Comparison of ENCODE assay signal across 20 cellular contexts in the genomic region with DNA sequence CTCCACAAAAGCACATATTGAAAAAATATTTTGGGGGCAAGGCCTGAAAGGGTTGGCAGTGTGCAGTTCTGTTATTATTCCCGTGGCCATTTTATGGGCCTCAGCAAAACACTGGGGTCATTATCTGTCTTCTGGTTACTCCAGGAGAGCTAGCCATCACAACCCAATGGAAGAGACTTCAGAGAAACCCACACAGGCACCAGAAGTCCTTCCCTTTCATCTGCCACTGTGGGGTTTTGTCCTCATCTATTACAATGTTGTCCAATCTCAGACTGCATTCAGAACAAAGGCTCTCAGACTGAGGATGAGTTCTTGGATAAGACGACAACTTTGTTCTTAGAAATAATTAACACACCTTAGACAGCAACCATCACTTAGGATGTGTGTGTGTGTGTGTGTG.
"Had no signal": no experiment of that assay in that cellular context is flagged by ENCODE, and none has a peak within 500 bp of the region (broad histone marks: within the 10 kb centered on the region; RNA-seq: fewer than 3 reads in every experiment).

No MANE protein-coding gene starts in this region.

- H3K36me3 ChIP-seq: right atrium auricular region, sigmoid colon, suprapubic skin, thyroid gland, upper lobe of left lung, uterus had no signal

- H3K27ac Mint-ChIP-seq: dendritic cell treated with granulocyte-macrophage colony-stimulating factor and Interleukin-4, amounts not matched to agents 40 ng/mL and 50 ng/mL, for 4 days; natural killer cell treated with Interleukin-12 subunit alpha and Interleukin-12 subunit beta and Interleukin-15 and Interleukin-18, amount 100 ng/mL, for 72 hours; stimulated activated effector memory CD8-positive, alpha-beta T cell treated with anti-CD3 and anti-CD28 coated beads, Interleukin-12 subunit alpha, Interleukin-12 subunit beta, amount 100 ng/mL, for 72 hours had no signal

- H3K9ac ChIP-seq: parathyroid adenoma had no signal

- H3K9me3 ChIP-seq: right atrium auricular region, sigmoid colon, suprapubic skin, thyroid gland, upper lobe of left lung, uterus had no signal

- FAIRE-seq: colon, islet of Langerhans had no signal

- H3K4me3 ChIP-seq: right atrium auricular region, sigmoid colon, skin epidermis, suprapubic skin, thyroid gland, upper lobe of left lung, uterus had no signal

- H3K9me3 Mint-ChIP-seq: dendritic cell treated with granulocyte-macrophage colony-stimulating factor and Interleukin-4, amounts not matched to agents 40 ng/mL and 50 ng/mL, for 4 days; natural killer cell treated with Interleukin-12 subunit alpha and Interleukin-12 subunit beta and Interleukin-15 and Interleukin-18, amount 100 ng/mL, for 72 hours; stimulated activated effector memory CD8-positive, alpha-beta T cell treated with anti-CD3 and anti-CD28 coated beads, Interleukin-12 subunit alpha, Interleukin-12 subunit beta, amount 100 ng/mL, for 72 hours had no signal

- ATAC-seq: foreskin keratinocyte; natural killer cell treated with Interleukin-12 subunit alpha and Interleukin-12 subunit beta and Interleukin-15 and Interleukin-18, amount 100 ng/mL, for 72 hours; stimulated activated effector memory CD8-positive, alpha-beta T cell treated with anti-CD3 and anti-CD28 coated beads, Interleukin-12 subunit alpha, Interleukin-12 subunit beta, amount 100 ng/mL, for 72 hours; stimulated activated naive CD8-positive, alpha-beta T cell treated with anti-CD3 and anti-CD28 coated beads, Interleukin-15, Interleukin-2, amounts not matched to agents 100 U/mL and 50 U/mL, for 24 hours had no signal

- H3K4me3 Mint-ChIP-seq: dendritic cell treated with granulocyte-macrophage colony-stimulating factor and Interleukin-4, amounts not matched to agents 40 ng/mL and 50 ng/mL, for 4 days; natural killer cell treated with Interleukin-12 subunit alpha and Interleukin-12 subunit beta and Interleukin-15 and Interleukin-18, amount 100 ng/mL, for 72 hours; stimulated activated effector memory CD8-positive, alpha-beta T cell treated with anti-CD3 and anti-CD28 coated beads, Interleukin-12 subunit alpha, Interleukin-12 subunit beta, amount 100 ng/mL, for 72 hours had no signal

- H3K27ac ChIP-seq: foreskin keratinocyte, parathyroid adenoma, right atrium auricular region, sigmoid colon, skin epidermis, suprapubic skin, thyroid gland, upper lobe of left lung, uterus had no signal

- H3K27me3 ChIP-seq: foreskin keratinocyte, right atrium auricular region, sigmoid colon, suprapubic skin, thyroid gland, upper lobe of left lung, uterus had no signal

- H3K4me1 Mint-ChIP-seq: stimulated activated effector memory CD8-positive, alpha-beta T cell treated with anti-CD3 and anti-CD28 coated beads, Interleukin-12 subunit alpha, Interleukin-12 subunit beta, amount 100 ng/mL, for 72 hours had no signal

- DNase-seq: cerebellar nuclear complex; foreskin keratinocyte; kidney glomerular epithelial cell; occipital lobe; sigmoid colon; stimulated activated CD4-positive, alpha-beta T cell treated with anti-CD3 and anti-CD28 coated beads, Interleukin-2, amount 100 ng/mL, for 48 hours; stimulated activated CD8-positive, alpha-beta memory T cell treated with anti-CD3 and anti-CD28 coated beads, Interleukin-4, amount 100 ng/mL, for 48 hours; stimulated activated naive CD8-positive, alpha-beta T cell treated with anti-CD3 and anti-CD28 coated beads, Interleukin-15, Interleukin-2, amounts not matched to agents 100 U/mL and 50 U/mL, for 24 hours; thyroid gland; upper lobe of left lung; uterus had no signal

- H3K79me2 ChIP-seq: parathyroid adenoma had no signal

- H3K4me1 ChIP-seq: foreskin keratinocyte, parathyroid adenoma, right atrium auricular region, sigmoid colon, suprapubic skin, thyroid gland, upper lobe of left lung, uterus had no signal

- H3K36me3 Mint-ChIP-seq: natural killer cell treated with Interleukin-12 subunit alpha and Interleukin-12 subunit beta and Interleukin-15 and Interleukin-18, amount 100 ng/mL, for 72 hours; stimulated activated effector memory CD8-positive, alpha-beta T cell treated with anti-CD3 and anti-CD28 coated beads, Interleukin-12 subunit alpha, Interleukin-12 subunit beta, amount 100 ng/mL, for 72 hours had no signal

- H3K27me3 Mint-ChIP-seq: dendritic cell treated with granulocyte-macrophage colony-stimulating factor and Interleukin-4, amounts not matched to agents 40 ng/mL and 50 ng/mL, for 4 days; natural killer cell treated with Interleukin-12 subunit alpha and Interleukin-12 subunit beta and Interleukin-15 and Interleukin-18, amount 100 ng/mL, for 72 hours had no signal

- H2AFZ ChIP-seq: parathyroid adenoma had no signal
